1 cellular context compared by ENCODE assay signal in the genomic region with DNA sequence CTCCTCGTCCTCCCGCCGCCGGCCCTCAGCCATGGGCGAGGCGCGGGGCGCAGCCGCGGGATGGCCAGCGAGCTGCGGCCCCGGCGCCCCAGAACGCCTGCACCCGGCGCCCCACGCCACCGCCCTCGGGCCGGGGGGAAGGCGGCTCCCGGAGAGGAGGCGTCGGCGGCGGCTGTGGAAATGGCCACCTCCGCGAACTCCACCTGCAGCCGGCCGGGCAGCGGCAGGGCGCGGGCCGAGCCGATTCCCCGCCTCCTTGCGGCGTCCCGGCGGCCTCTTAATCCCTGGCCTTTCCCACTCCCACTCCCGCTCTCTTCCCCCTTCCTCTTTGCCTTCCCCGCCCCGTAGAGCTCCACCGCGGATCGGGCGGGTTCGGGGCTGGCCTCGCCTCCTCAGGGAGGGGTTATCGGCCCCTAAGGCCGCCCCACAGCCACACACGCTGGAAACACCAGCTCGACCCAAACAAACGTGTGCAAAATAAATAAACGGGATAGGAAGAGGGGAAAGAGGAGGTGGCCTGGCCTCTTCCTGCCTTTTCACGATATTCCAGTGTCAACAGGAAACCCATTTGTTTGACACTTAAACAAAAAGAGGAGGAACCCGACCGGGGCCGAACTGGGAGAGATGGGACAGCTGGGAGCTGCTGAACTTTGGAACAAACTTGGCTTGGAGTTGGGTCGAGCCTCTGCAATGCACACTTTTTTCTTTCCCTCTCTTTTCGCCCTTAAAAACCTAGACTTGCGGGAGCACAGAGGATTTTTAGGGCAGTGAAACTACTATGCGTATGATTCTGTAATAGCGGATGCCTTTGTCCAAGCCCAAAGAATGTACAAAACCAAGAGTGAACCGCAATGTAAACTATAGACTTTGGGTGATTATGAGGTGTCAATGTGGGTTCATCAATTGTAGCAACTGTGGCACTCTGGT.
TF ChIP-seq lines count a peak whose summit lies in the region.

Gene SH3D19 (minus strand): TSS at position 286 of the 927 bp plus-strand sequence. CDS start 253 bp downstream, at position 33.

TF ChIP-seq in WTC11, 78 proteins besides CTCF, POLR2A, EP300 and RAD21 (continued from another document and continues in another):
- TF ChIP-seq ARID4B (CRISPR knock-in tag; IDR thresholded peaks at IDR 0.05; ENCODE audit: borderline replicate concordance), result peak; percentile 63; the same call in 1 of the 2 replicates
- 0 out of 2 replicates have a peak, but pooled peaks have one; percentile 75 for TF ChIP-seq ZNF219 (CRISPR knock-in tag; IDR thresholded peaks at IDR 0.05; ENCODE audit: borderline replicate concordance)
- TF ChIP-seq NR1H2 (CRISPR knock-in tag; IDR thresholded peaks at IDR 0.05), result no peak
- no peak for TF ChIP-seq ZNF121 (CRISPR knock-in tag; IDR thresholded peaks at IDR 0.05)
- TF ChIP-seq, protein P1, sequence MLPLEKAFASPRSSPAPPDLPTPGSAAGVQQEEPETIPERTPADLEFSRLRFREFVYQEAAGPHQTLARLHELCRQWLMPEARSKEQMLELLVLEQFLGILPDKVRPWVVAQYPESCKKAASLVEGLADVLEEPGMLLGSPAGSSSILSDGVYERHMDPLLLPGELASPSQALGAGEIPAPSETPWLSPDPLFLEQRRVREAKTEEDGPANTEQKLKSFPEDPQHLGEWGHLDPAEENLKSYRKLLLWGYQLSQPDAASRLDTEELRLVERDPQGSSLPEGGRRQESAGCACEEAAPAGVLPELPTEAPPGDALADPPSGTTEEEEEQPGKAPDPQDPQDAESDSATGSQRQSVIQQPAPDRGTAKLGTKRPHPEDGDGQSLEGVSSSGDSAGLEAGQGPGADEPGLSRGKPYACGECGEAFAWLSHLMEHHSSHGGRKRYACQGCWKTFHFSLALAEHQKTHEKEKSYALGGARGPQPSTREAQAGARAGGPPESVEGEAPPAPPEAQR (CRISPR knock-in tag; IDR thresholded peaks at IDR 0.05), result no peak
- TF ChIP-seq ZBTB21 (CRISPR knock-in tag; IDR thresholded peaks at IDR 0.05; ENCODE audit: borderline replicate concordance), result no peak
- 0 out of 2 replicates have a peak, but pooled peaks have one; percentile 62 for TF ChIP-seq FOXP1 (CRISPR knock-in tag; IDR thresholded peaks at IDR 0.05; ENCODE audit: borderline replicate concordance)
- no peak for TF ChIP-seq MAX (CRISPR knock-in tag; IDR thresholded peaks at IDR 0.05)
- TF ChIP-seq JUN (CRISPR knock-in tag; IDR thresholded peaks at IDR 0.05), result no peak
- 0 out of 2 replicates have a peak, but pooled peaks have one; percentile 11 for TF ChIP-seq SMAD3 (CRISPR knock-in tag; IDR thresholded peaks at IDR 0.05; ENCODE audit: borderline replicate concordance)
- TF ChIP-seq ZNF512 (CRISPR knock-in tag; IDR thresholded peaks at IDR 0.05; ENCODE audit: borderline replicate concordance), result no peak
- 0 out of 2 replicates have a peak, but pooled peaks have one; percentile 50 for TF ChIP-seq SP1 (CRISPR knock-in tag; conservative IDR thresholded peaks at IDR 0.05)
- no peak for TF ChIP-seq CREB1 (CRISPR knock-in tag; IDR thresholded peaks at IDR 0.05)
- TF ChIP-seq FOXK1 (CRISPR knock-in tag; IDR thresholded peaks at IDR 0.05), result 0 out of 2 replicates have a peak, but pooled peaks have one; percentile 22
- no peak for TF ChIP-seq RELA (CRISPR knock-in tag; IDR thresholded peaks at IDR 0.05; ENCODE audit: borderline replicate concordance)
- no peak for TF ChIP-seq NR2C2 (CRISPR knock-in tag; IDR thresholded peaks at IDR 0.05)
- TF ChIP-seq AFF4 (CRISPR knock-in tag; IDR thresholded peaks at IDR 0.05; ENCODE audit: borderline replicate concordance), result no peak; the same call in 1 of the 2 replicates
- no peak for TF ChIP-seq SOX15 (CRISPR knock-in tag; IDR thresholded peaks at IDR 0.05)
- TF ChIP-seq NFE2L1 (CRISPR knock-in tag; IDR thresholded peaks at IDR 0.05), result no peak
- no peak for TF ChIP-seq SMAD4 (CRISPR knock-in tag; IDR thresholded peaks at IDR 0.05)
- TF ChIP-seq E2F4 (CRISPR knock-in tag; IDR thresholded peaks at IDR 0.05; ENCODE audit: borderline replicate concordance, low read depth), result no peak
- no peak for TF ChIP-seq STAT6 (CRISPR knock-in tag; conservative IDR thresholded peaks at IDR 0.05; ENCODE audit: low read depth)
- TF ChIP-seq NFATC4 (CRISPR knock-in tag; IDR thresholded peaks at IDR 0.05), result no peak
- TF ChIP-seq, protein P2, sequence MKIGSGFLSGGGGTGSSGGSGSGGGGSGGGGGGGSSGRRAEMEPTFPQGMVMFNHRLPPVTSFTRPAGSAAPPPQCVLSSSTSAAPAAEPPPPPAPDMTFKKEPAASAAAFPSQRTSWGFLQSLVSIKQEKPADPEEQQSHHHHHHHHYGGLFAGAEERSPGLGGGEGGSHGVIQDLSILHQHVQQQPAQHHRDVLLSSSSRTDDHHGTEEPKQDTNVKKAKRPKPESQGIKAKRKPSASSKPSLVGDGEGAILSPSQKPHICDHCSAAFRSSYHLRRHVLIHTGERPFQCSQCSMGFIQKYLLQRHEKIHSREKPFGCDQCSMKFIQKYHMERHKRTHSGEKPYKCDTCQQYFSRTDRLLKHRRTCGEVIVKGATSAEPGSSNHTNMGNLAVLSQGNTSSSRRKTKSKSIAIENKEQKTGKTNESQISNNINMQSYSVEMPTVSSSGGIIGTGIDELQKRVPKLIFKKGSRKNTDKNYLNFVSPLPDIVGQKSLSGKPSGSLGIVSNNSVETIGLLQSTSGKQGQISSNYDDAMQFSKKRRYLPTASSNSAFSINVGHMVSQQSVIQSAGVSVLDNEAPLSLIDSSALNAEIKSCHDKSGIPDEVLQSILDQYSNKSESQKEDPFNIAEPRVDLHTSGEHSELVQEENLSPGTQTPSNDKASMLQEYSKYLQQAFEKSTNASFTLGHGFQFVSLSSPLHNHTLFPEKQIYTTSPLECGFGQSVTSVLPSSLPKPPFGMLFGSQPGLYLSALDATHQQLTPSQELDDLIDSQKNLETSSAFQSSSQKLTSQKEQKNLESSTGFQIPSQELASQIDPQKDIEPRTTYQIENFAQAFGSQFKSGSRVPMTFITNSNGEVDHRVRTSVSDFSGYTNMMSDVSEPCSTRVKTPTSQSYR (CRISPR knock-in tag; IDR thresholded peaks at IDR 0.05), result no peak; the same call in 1 of the 2 replicates
- peak; percentile 19; the same call in 1 of the 2 replicates for TF ChIP-seq E2F5 (CRISPR knock-in tag; IDR thresholded peaks at IDR 0.05)
- no peak for TF ChIP-seq ZNF396 (CRISPR knock-in tag; IDR thresholded peaks at IDR 0.05; ENCODE audit: borderline replicate concordance)
- no peak for TF ChIP-seq KAT7 (CRISPR knock-in tag; IDR thresholded peaks at IDR 0.05; ENCODE audit: borderline replicate concordance)
